In the genomic region with DNA sequence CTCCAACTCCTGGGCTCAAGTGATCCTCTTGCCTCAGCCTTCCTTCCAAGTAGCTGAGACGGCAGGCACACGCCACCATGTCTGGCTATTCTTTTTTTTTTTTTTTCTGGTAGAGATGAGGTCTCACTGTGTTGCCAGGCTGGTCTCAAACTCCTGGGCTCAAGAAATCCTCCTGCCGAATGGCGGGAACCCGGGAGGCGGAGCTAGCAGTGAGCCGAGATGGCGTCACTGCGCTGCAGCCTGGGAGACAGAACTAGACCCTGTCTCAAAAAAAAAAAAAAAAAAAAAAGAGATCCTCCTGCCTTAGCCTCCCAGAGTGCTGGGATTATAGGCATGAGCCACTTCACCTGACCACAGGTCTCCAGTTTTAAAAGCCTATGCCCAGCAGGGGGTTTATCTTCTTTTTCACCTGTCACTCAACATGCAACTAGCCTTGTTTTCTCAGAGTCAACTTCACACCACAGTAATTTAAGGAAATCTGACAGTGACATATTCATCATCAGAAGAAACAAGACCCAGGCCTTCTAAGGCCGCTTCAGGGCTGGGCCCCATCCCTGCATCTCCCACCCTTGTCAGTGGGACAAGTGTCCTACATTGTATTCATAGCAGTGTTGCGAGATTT, we compare ENCODE assay signal across 1 cellular context.
TF ChIP-seq lines count a peak whose summit lies in the region.

No MANE protein-coding gene starts in this region.

TF ChIP-seq in K562, 482 proteins besides CTCF, POLR2A, EP300 and RAD21 (continued from another document):
- TF ChIP-seq, protein P1, sequence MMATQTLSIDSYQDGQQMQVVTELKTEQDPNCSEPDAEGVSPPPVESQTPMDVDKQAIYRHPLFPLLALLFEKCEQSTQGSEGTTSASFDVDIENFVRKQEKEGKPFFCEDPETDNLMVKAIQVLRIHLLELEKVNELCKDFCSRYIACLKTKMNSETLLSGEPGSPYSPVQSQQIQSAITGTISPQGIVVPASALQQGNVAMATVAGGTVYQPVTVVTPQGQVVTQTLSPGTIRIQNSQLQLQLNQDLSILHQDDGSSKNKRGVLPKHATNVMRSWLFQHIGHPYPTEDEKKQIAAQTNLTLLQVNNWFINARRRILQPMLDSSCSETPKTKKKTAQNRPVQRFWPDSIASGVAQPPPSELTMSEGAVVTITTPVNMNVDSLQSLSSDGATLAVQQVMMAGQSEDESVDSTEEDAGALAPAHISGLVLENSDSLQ (IDR thresholded peaks at IDR 0.05), result peak; percentile 93
- TF ChIP-seq MAFK (IDR thresholded peaks at IDR 0.05; ENCODE audit: low read length) (no peak), ZNF561 (CRISPR knock-in tag; conservative IDR thresholded peaks at IDR 0.05) (no peak), TEAD2 (tag; IDR thresholded peaks at IDR 0.05) (no peak), HCFC1 (IDR thresholded peaks at IDR 0.05; ENCODE audit: low read depth, low read length) (no peak), TRIM28 (IDR thresholded peaks at IDR 0.05) (no peak), MCM3 (IDR thresholded peaks at IDR 0.05) (no peak), ATF7 (IDR thresholded peaks at IDR 0.05) (0 out of 2 replicates have a peak, but pooled peaks have one; percentile 20), MEF2D (tag; conservative IDR thresholded peaks at IDR 0.05; ENCODE audit: low read depth) (no peak)
- TF ChIP-seq, protein P2, sequence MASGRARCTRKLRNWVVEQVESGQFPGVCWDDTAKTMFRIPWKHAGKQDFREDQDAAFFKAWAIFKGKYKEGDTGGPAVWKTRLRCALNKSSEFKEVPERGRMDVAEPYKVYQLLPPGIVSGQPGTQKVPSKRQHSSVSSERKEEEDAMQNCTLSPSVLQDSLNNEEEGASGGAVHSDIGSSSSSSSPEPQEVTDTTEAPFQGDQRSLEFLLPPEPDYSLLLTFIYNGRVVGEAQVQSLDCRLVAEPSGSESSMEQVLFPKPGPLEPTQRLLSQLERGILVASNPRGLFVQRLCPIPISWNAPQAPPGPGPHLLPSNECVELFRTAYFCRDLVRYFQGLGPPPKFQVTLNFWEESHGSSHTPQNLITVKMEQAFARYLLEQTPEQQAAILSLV (tag; IDR thresholded peaks at IDR 0.05), result no peak
- TF ChIP-seq, protein P3, sequence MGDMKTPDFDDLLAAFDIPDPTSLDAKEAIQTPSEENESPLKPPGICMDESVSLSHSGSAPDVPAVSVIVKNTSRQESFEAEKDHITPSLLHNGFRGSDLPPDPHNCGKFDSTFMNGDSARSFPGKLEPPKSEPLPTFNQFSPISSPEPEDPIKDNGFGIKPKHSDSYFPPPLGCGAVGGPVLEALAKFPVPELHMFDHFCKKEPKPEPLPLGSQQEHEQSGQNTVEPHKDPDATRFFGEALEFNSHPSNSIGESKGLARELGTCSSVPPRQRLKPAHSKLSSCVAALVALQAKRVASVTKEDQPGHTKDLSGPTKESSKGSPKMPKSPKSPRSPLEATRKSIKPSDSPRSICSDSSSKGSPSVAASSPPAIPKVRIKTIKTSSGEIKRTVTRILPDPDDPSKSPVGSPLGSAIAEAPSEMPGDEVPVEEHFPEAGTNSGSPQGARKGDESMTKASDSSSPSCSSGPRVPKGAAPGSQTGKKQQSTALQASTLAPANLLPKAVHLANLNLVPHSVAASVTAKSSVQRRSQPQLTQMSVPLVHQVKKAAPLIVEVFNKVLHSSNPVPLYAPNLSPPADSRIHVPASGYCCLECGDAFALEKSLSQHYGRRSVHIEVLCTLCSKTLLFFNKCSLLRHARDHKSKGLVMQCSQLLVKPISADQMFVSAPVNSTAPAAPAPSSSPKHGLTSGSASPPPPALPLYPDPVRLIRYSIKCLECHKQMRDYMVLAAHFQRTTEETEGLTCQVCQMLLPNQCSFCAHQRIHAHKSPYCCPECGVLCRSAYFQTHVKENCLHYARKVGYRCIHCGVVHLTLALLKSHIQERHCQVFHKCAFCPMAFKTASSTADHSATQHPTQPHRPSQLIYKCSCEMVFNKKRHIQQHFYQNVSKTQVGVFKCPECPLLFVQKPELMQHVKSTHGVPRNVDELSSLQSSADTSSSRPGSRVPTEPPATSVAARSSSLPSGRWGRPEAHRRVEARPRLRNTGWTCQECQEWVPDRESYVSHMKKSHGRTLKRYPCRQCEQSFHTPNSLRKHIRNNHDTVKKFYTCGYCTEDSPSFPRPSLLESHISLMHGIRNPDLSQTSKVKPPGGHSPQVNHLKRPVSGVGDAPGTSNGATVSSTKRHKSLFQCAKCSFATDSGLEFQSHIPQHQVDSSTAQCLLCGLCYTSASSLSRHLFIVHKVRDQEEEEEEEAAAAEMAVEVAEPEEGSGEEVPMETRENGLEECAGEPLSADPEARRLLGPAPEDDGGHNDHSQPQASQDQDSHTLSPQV (IDR thresholded peaks at IDR 0.05), result no peak
- TF ChIP-seq, protein P4, sequence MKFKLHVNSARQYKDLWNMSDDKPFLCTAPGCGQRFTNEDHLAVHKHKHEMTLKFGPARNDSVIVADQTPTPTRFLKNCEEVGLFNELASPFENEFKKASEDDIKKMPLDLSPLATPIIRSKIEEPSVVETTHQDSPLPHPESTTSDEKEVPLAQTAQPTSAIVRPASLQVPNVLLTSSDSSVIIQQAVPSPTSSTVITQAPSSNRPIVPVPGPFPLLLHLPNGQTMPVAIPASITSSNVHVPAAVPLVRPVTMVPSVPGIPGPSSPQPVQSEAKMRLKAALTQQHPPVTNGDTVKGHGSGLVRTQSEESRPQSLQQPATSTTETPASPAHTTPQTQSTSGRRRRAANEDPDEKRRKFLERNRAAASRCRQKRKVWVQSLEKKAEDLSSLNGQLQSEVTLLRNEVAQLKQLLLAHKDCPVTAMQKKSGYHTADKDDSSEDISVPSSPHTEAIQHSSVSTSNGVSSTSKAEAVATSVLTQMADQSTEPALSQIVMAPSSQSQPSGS (CRISPR knock-in tag; IDR thresholded peaks at IDR 0.05), result no peak
- TF ChIP-seq, protein P5, sequence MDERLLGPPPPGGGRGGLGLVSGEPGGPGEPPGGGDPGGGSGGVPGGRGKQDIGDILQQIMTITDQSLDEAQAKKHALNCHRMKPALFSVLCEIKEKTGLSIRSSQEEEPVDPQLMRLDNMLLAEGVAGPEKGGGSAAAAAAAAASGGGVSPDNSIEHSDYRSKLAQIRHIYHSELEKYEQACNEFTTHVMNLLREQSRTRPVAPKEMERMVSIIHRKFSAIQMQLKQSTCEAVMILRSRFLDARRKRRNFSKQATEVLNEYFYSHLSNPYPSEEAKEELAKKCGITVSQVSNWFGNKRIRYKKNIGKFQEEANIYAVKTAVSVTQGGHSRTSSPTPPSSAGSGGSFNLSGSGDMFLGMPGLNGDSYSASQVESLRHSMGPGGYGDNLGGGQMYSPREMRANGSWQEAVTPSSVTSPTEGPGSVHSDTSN (CRISPR knock-in tag; IDR thresholded peaks at IDR 0.05; ENCODE audit: low read depth), result 0 out of 2 replicates have a peak, but pooled peaks have one; percentile 31
- TF ChIP-seq, protein P5 (tag; conservative IDR thresholded peaks at IDR 0.05; ENCODE audit: low read depth), result peak; percentile 68
- TF ChIP-seq, protein P6, sequence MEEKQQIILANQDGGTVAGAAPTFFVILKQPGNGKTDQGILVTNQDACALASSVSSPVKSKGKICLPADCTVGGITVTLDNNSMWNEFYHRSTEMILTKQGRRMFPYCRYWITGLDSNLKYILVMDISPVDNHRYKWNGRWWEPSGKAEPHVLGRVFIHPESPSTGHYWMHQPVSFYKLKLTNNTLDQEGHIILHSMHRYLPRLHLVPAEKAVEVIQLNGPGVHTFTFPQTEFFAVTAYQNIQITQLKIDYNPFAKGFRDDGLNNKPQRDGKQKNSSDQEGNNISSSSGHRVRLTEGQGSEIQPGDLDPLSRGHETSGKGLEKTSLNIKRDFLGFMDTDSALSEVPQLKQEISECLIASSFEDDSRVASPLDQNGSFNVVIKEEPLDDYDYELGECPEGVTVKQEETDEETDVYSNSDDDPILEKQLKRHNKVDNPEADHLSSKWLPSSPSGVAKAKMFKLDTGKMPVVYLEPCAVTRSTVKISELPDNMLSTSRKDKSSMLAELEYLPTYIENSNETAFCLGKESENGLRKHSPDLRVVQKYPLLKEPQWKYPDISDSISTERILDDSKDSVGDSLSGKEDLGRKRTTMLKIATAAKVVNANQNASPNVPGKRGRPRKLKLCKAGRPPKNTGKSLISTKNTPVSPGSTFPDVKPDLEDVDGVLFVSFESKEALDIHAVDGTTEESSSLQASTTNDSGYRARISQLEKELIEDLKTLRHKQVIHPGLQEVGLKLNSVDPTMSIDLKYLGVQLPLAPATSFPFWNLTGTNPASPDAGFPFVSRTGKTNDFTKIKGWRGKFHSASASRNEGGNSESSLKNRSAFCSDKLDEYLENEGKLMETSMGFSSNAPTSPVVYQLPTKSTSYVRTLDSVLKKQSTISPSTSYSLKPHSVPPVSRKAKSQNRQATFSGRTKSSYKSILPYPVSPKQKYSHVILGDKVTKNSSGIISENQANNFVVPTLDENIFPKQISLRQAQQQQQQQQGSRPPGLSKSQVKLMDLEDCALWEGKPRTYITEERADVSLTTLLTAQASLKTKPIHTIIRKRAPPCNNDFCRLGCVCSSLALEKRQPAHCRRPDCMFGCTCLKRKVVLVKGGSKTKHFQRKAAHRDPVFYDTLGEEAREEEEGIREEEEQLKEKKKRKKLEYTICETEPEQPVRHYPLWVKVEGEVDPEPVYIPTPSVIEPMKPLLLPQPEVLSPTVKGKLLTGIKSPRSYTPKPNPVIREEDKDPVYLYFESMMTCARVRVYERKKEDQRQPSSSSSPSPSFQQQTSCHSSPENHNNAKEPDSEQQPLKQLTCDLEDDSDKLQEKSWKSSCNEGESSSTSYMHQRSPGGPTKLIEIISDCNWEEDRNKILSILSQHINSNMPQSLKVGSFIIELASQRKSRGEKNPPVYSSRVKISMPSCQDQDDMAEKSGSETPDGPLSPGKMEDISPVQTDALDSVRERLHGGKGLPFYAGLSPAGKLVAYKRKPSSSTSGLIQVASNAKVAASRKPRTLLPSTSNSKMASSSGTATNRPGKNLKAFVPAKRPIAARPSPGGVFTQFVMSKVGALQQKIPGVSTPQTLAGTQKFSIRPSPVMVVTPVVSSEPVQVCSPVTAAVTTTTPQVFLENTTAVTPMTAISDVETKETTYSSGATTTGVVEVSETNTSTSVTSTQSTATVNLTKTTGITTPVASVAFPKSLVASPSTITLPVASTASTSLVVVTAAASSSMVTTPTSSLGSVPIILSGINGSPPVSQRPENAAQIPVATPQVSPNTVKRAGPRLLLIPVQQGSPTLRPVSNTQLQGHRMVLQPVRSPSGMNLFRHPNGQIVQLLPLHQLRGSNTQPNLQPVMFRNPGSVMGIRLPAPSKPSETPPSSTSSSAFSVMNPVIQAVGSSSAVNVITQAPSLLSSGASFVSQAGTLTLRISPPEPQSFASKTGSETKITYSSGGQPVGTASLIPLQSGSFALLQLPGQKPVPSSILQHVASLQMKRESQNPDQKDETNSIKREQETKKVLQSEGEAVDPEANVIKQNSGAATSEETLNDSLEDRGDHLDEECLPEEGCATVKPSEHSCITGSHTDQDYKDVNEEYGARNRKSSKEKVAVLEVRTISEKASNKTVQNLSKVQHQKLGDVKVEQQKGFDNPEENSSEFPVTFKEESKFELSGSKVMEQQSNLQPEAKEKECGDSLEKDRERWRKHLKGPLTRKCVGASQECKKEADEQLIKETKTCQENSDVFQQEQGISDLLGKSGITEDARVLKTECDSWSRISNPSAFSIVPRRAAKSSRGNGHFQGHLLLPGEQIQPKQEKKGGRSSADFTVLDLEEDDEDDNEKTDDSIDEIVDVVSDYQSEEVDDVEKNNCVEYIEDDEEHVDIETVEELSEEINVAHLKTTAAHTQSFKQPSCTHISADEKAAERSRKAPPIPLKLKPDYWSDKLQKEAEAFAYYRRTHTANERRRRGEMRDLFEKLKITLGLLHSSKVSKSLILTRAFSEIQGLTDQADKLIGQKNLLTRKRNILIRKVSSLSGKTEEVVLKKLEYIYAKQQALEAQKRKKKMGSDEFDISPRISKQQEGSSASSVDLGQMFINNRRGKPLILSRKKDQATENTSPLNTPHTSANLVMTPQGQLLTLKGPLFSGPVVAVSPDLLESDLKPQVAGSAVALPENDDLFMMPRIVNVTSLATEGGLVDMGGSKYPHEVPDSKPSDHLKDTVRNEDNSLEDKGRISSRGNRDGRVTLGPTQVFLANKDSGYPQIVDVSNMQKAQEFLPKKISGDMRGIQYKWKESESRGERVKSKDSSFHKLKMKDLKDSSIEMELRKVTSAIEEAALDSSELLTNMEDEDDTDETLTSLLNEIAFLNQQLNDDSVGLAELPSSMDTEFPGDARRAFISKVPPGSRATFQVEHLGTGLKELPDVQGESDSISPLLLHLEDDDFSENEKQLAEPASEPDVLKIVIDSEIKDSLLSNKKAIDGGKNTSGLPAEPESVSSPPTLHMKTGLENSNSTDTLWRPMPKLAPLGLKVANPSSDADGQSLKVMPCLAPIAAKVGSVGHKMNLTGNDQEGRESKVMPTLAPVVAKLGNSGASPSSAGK (IDR thresholded peaks at IDR 0.05), result peak; percentile 74
- TF ChIP-seq, protein P7, sequence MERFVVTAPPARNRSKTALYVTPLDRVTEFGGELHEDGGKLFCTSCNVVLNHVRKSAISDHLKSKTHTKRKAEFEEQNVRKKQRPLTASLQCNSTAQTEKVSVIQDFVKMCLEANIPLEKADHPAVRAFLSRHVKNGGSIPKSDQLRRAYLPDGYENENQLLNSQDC (CRISPR knock-in tag; IDR thresholded peaks at IDR 0.05), result no peak
- TF ChIP-seq, protein P8, sequence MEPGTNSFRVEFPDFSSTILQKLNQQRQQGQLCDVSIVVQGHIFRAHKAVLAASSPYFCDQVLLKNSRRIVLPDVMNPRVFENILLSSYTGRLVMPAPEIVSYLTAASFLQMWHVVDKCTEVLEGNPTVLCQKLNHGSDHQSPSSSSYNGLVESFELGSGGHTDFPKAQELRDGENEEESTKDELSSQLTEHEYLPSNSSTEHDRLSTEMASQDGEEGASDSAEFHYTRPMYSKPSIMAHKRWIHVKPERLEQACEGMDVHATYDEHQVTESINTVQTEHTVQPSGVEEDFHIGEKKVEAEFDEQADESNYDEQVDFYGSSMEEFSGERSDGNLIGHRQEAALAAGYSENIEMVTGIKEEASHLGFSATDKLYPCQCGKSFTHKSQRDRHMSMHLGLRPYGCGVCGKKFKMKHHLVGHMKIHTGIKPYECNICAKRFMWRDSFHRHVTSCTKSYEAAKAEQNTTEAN (CRISPR knock-in tag; IDR thresholded peaks at IDR 0.05), result no peak
- TF ChIP-seq, protein P9, sequence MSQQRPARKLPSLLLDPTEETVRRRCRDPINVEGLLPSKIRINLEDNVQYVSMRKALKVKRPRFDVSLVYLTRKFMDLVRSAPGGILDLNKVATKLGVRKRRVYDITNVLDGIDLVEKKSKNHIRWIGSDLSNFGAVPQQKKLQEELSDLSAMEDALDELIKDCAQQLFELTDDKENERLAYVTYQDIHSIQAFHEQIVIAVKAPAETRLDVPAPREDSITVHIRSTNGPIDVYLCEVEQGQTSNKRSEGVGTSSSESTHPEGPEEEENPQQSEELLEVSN (IDR thresholded peaks at IDR 0.05; ENCODE audit: borderline replicate concordance in 1 of 2, extremely low read depth in 1 of 2, insufficient read depth in 1 of 2, insufficient read length in 1 of 2, low read depth in 1 of 2, low read length in 1 of 2, poor library complexity in 1 of 2, severe bottlenecking in 1 of 2), result peak in 1 of 2 experiments; percentile 72
